Comparison of ENCODE assay signal across 7 cellular contexts in the genomic region with DNA sequence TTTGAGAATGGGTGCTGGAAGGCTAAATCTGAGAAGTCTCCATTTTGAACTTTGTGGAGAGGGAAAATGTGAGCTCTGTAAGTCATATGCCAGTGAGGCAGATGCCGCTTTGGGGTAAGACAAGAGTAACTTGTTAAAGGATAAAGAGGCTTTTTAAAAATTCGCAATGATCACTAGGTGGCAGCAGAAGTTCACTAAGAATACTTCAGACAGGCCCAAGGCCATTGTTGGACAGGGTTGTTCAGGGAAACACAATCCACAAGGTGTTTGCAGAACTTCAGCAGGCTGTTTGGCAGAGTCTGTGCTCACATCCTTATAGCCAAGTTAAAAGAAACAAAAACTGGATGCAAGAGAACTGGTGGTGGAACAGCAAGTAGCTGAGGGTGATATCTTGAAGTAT. TPM values are rescaled to one million over a fixed set of nuclear protein-coding genes. Genes with fewer than 3 reads are reported as not detected.
DNase-seq lines count a peak whose midpoint lies in the region; ATAC-seq and TF ChIP-seq lines count a peak whose summit lies in the region.

No MANE protein-coding gene starts in this region.

- H3K27me3 Mint-ChIP-seq in activated CD8-positive, alpha-beta T cell treated with anti-CD3 and anti-CD28 coated beads, Interleukin-2, amount 10 ng/mL, durations not matched to agents 7 days and 5 days (ENCODE audit: low read depth), result peaks cover under 1% of the 10 kb centered on the region
- peaks cover under 1% of the 10 kb centered on the region for H3K27me3 Mint-ChIP-seq in activated T-helper 17 cell treated with anti-CD3 and anti-CD28 coated beads, Interleukin-2, amount 50 U/mL, for 72 hours

- no peak overlapping the region for H3K4me3 ChIP-seq in cardiac muscle cell

- H3K36me3 ChIP-seq in cardiac muscle cell, result no peaks in the 10 kb centered on the region

- peaks cover 6% of the 10 kb centered on the region for H3K27me3 ChIP-seq in cardiac muscle cell

- CTCF ChIA-PET in activated CD8-positive, alpha-beta T cell treated with anti-CD3 and anti-CD28 coated beads, Interleukin-2, amount 10 ng/mL, durations not matched to agents 7 days and 5 days (lab: Charles Lee), result interaction anchor here (0.7 to 2.8 kb wide), 9 partner anchors 10 to 1321 kb away, joined by 3 to 20 read pairs (median 4); no protein-coding TSS in a partner anchor

- H3K4me1 ChIP-seq in cardiac muscle cell (ENCODE audit: low read depth), result no peaks in the 10 kb centered on the region

- no peak overlapping the region for H3K4me3 Mint-ChIP-seq in activated CD8-positive, alpha-beta T cell treated with anti-CD3 and anti-CD28 coated beads, Interleukin-2, amount 10 ng/mL, durations not matched to agents 7 days and 5 days
- H3K4me3 Mint-ChIP-seq in activated T-helper 17 cell treated with anti-CD3 and anti-CD28 coated beads, Interleukin-2, amount 50 U/mL, for 72 hours, result no peak overlapping the region

- H3K9me3 ChIP-seq in cardiac muscle cell (ENCODE audit: low read depth), result no peaks in the 10 kb centered on the region

- peak; percentile 39 for TF ChIP-seq CTCF in cardiac muscle cell (IDR thresholded peaks at IDR 0.05; ENCODE audit: low read depth, low read length)

- no peaks in the 10 kb centered on the region for H3K36me3 Mint-ChIP-seq in activated CD8-positive, alpha-beta T cell treated with anti-CD3 and anti-CD28 coated beads, Interleukin-2, amount 10 ng/mL, durations not matched to agents 7 days and 5 days (ENCODE audit: low read depth)
- no peaks in the 10 kb centered on the region for H3K36me3 Mint-ChIP-seq in activated T-helper 17 cell treated with anti-CD3 and anti-CD28 coated beads, Interleukin-2, amount 50 U/mL, for 72 hours (ENCODE audit: low read depth)

- POLR2A ChIA-PET in activated CD8-positive, alpha-beta T cell treated with anti-CD3 and anti-CD28 coated beads, Interleukin-2, amount 10 ng/mL, durations not matched to agents 7 days and 5 days (lab: Charles Lee), result no interaction called here

- no peak overlapping the region for H3K27ac ChIP-seq in cardiac muscle cell

- H3K27ac Mint-ChIP-seq in activated CD8-positive, alpha-beta T cell treated with anti-CD3 and anti-CD28 coated beads, Interleukin-2, amount 10 ng/mL, durations not matched to agents 7 days and 5 days, result no peak overlapping the region
- H3K27ac Mint-ChIP-seq in activated T-helper 17 cell treated with anti-CD3 and anti-CD28 coated beads, Interleukin-2, amount 50 U/mL, for 72 hours, result no peak overlapping the region

- DNase-seq in Daoy (ENCODE audit: low read depth), result peak; percentile 15
- DNase-seq in H4 (ENCODE audit: low spot score), result peak; percentile 43
- peak; percentile 19 for DNase-seq in NCI-H2196 treated with DMSO at 0.1 percent for 48 hours (lab: John Stamatoyannopoulos, UW; ENCODE audit: unreplicated experiment)
- peak; percentile 26 for DNase-seq in activated CD8-positive, alpha-beta T cell treated with anti-CD3 and anti-CD28 coated beads, Interleukin-2, amount 10 ng/mL, durations not matched to agents 7 days and 5 days
- DNase-seq in cardiac muscle cell (ENCODE audit: low read depth in 1 of 2, low spot score in 1 of 2), result peak; percentile 79 to 83
- peak; percentile 29 for DNase-seq in pulmonary artery endothelial cell (ENCODE audit: low read depth, low spot score)

- ATAC-seq in activated CD8-positive, alpha-beta T cell treated with anti-CD3 and anti-CD28 coated beads, Interleukin-2, amount 10 ng/mL, durations not matched to agents 7 days and 5 days, result no peak
- ATAC-seq in activated T-helper 17 cell treated with anti-CD3 and anti-CD28 coated beads, Interleukin-2, amount 50 U/mL, for 72 hours (replicated peaks), result no peak

- no peaks in the 10 kb centered on the region for H3K4me1 Mint-ChIP-seq in activated CD8-positive, alpha-beta T cell treated with anti-CD3 and anti-CD28 coated beads, Interleukin-2, amount 10 ng/mL, durations not matched to agents 7 days and 5 days (ENCODE audit: low read depth)
- H3K4me1 Mint-ChIP-seq in activated T-helper 17 cell treated with anti-CD3 and anti-CD28 coated beads, Interleukin-2, amount 50 U/mL, for 72 hours, result no peaks in the 10 kb centered on the region

- no peaks in the 10 kb centered on the region for H3K9me3 Mint-ChIP-seq in activated CD8-positive, alpha-beta T cell treated with anti-CD3 and anti-CD28 coated beads, Interleukin-2, amount 10 ng/mL, durations not matched to agents 7 days and 5 days (ENCODE audit: insufficient read depth)
- no peaks in the 10 kb centered on the region for H3K9me3 Mint-ChIP-seq in activated T-helper 17 cell treated with anti-CD3 and anti-CD28 coated beads, Interleukin-2, amount 50 U/mL, for 72 hours

RNA-seq across cellular contexts. Expression of a gene that starts 13.7 kb away (rescaled TPM):
- total RNA-seq in Daoy (2014; rRNA removed; shearing (Covaris generic)), result 11.7 and 22.3 TPM in 2 replicates
- 9.9 and 10.9 TPM in 2 replicates for total RNA-seq in H4 (2014; rRNA removed; shearing (Covaris generic))
- 10 to 100 TPM; 19.0 to 20.9 TPM for total RNA-seq in activated CD8-positive, alpha-beta T cell treated with anti-CD3 and anti-CD28 coated beads, Interleukin-2, amount 10 ng/mL, durations not matched to agents 7 days and 5 days
- 8.3 and 12.3 TPM in 2 replicates for total RNA-seq in cardiac muscle cell
- polyA plus RNA-seq in cardiac muscle cell, result 6.6 and 6.7 TPM in 2 replicates
- 10.9 and 13.8 TPM in 2 replicates for total RNA-seq in pulmonary artery endothelial cell
- 10 to 100 TPM; 28.1 to 68.8 TPM for total RNA-seq in activated T-helper 17 cell treated with anti-CD3 and anti-CD28 coated beads, Interleukin-2, amount 50 U/mL, for 72 hours

RNA-seq across cellular contexts. Expression of a gene that starts 33.6 kb away (rescaled TPM):
- total RNA-seq in Daoy (2014; rRNA removed; shearing (Covaris generic)), result not detected in 2 replicates
- not detected in 2 replicates for total RNA-seq in H4 (2014; rRNA removed; shearing (Covaris generic))
- total RNA-seq in activated CD8-positive, alpha-beta T cell treated with anti-CD3 and anti-CD28 coated beads, Interleukin-2, amount 10 ng/mL, durations not matched to agents 7 days and 5 days, result not detected
- total RNA-seq in cardiac muscle cell (1.2 and 1.5 TPM in 2 replicates), pulmonary artery endothelial cell (not detected in 2 replicates)
- 0.66 and 1.7 TPM in 2 replicates for polyA plus RNA-seq in cardiac muscle cell
- total RNA-seq in activated T-helper 17 cell treated with anti-CD3 and anti-CD28 coated beads, Interleukin-2, amount 50 U/mL, for 72 hours, result not detected

RNA-seq across cellular contexts. Expression of a gene that starts 35.2 kb away (rescaled TPM):
- 1.1 TPM in 1 of 2 replicates, not detected in the other for total RNA-seq in Daoy (2014; rRNA removed; shearing (Covaris generic))
- total RNA-seq in H4 (2014; rRNA removed; shearing (Covaris generic)), result 0.23 and 0.86 TPM in 2 replicates
- not detected for total RNA-seq in activated CD8-positive, alpha-beta T cell treated with anti-CD3 and anti-CD28 coated beads, Interleukin-2, amount 10 ng/mL, durations not matched to agents 7 days and 5 days
- total RNA-seq in cardiac muscle cell (0.53 and 1.2 TPM in 2 replicates), pulmonary artery endothelial cell (0.20 and 0.28 TPM in 2 replicates)
- polyA plus RNA-seq in cardiac muscle cell, result 2.1 TPM in 1 of 2 replicates, not detected in the other
- not detected for total RNA-seq in activated T-helper 17 cell treated with anti-CD3 and anti-CD28 coated beads, Interleukin-2, amount 50 U/mL, for 72 hours

Comparison
In these comparisons a context has a peak if more than half of its experiments do, and no peak if none do; other contexts are left out.
1. DNase-seq: peak in every context shown above with its lines; median percentile 81 in cardiac muscle cell; 43 in H4; 29 in pulmonary artery endothelial cell; 26 in activated CD8-positive, alpha-beta T cell treated with anti-CD3 and anti-CD28 coated beads, Interleukin-2, amount 10 ng/mL, durations not matched to agents 7 days and 5 days; 19 in NCI-H2196 treated with DMSO at 0.1 percent for 48 hours; 15 in Daoy.